ENCODE assay signal across 24 cellular contexts in genomic region chr3:97938444-97938843, GRCh38. TPM values are rescaled to one million over a fixed set of nuclear protein-coding genes. Genes with fewer than 3 reads are reported as not detected.
DNase-seq lines count a peak whose midpoint lies in the region; ATAC-seq, FAIRE-seq and TF ChIP-seq lines count a peak whose summit lies in the region.
"Had no signal": no experiment of that assay in that cellular context is flagged by ENCODE, and none has a peak within 500 bp of the region (broad histone marks: within the 10 kb centered on the region; RNA-seq: fewer than 3 reads in every experiment).

No MANE protein-coding gene starts in this region.

- no peak overlapping the region for H3K4me3 ChIP-seq in IMR-90 (ENCODE audit: insufficient read depth, low read depth, low read length)
- no peak overlapping the region for H3K4me3 ChIP-seq in astrocyte (ENCODE audit: insufficient read depth, low read depth, low read length)
- no peak overlapping the region for H3K4me3 ChIP-seq in fibroblast of pulmonary artery (replicated peaks; ENCODE audit: low read depth, low read length)
- no peak overlapping the region for H3K4me3 ChIP-seq in WERI-Rb-1 (ENCODE audit: low read depth, low read length)
- H3K4me3 ChIP-seq: K562, MG63, SJSA1 had no signal

- TF ChIP-seq POLR2A in IMR-90 (IDR thresholded peaks at IDR 0.05; ENCODE audit: low read depth, low read length): no peak

- BruUV-seq in IMR-90 (replicated peaks; lab: Mats Ljungman, UMichigan): no TSS peak

- H3K4me1 ChIP-seq in IMR-90 (ENCODE audit: control insufficient read depth, insufficient read depth, low read length): no peaks in the 10 kb centered on the region
- no peaks in the 10 kb centered on the region for H3K4me1 ChIP-seq in astrocyte (ENCODE audit: insufficient read depth, low read length)
- H3K4me1 ChIP-seq: SJSA1 had no signal

- dilution Hi-C loops in IMR-90 (cut with HindIII; ENCODE audit: low sequenced_read_pairs, unreplicated experiment): no loop called here

- H3K79me1 ChIP-seq in IMR-90 (ENCODE audit: low read depth in 1 of 2, low read length in 2 of 2): no peaks in the 10 kb centered on the region

- H4K5ac ChIP-seq in IMR-90 (ENCODE audit: low read depth, low read length): no peak overlapping the region

- H3K36me3 Mint-ChIP-seq in astrocyte (ENCODE audit: low read depth, unreplicated experiment): peaks cover 5% of the 10 kb centered on the region

- H2AK9ac ChIP-seq in IMR-90 (replicated peaks; ENCODE audit: low read depth, low read length, poor library complexity): no peak overlapping the region

- H2BK5ac ChIP-seq in IMR-90 (ENCODE audit: low read depth, low read length, poor library complexity, severe bottlenecking): no peak overlapping the region

- in situ Hi-C loops in IMR-90 (cut with MboI; ENCODE audit: low sequenced_read_pairs): no loop called here

- CTCF ChIA-PET in IMR-90 (lab: Yijun Ruan, JAX): no interaction called here

- no peak for TF ChIP-seq RAD21 in IMR-90 (IDR thresholded peaks at IDR 0.05; ENCODE audit: low read length)

- intact Hi-C loops in IMR-90 (cut with micrococcal nuclease): no loop called here

- no peaks in the 10 kb centered on the region for H3K79me2 ChIP-seq in astrocyte (ENCODE audit: insufficient read depth, low read length)

- no peak for FAIRE-seq in astrocyte (lab: Jason Lieb, UNC)
- FAIRE-seq: G401.6, HepG2, K562, RCC 7860 had no signal

- no peak overlapping the region for H2AK5ac ChIP-seq in IMR-90 (ENCODE audit: low read depth, low read length)

- H3K9me1 ChIP-seq in IMR-90 (ENCODE audit: insufficient read depth, low read length): peaks cover 3% of the 10 kb centered on the region

- H2BK15ac ChIP-seq in IMR-90 (ENCODE audit: low read depth, low read length): no peak overlapping the region

- no peaks in the 10 kb centered on the region for H3K9me3 Mint-ChIP-seq in astrocyte (ENCODE audit: unreplicated experiment)
- H3K9me3 Mint-ChIP-seq: CD8-positive, alpha-beta memory T cell had no signal

- H3K36me3 ChIP-seq in IMR-90 (ENCODE audit: control insufficient read depth, insufficient read depth, low read length) (peaks cover 17% of the 10 kb centered on the region), astrocyte (ENCODE audit: insufficient read depth, low read length) (peaks cover 21% of the 10 kb centered on the region), WERI-Rb-1 (peaks cover 63% of the 10 kb centered on the region)

- no peak overlapping the region for H3K23ac ChIP-seq in IMR-90 (ENCODE audit: low read depth, low read length)

- no peak overlapping the region for H3K4me3 Mint-ChIP-seq in astrocyte (ENCODE audit: unreplicated experiment)
- H3K4me3 Mint-ChIP-seq: B cell; CD14-positive monocyte; CD8-positive, alpha-beta memory T cell had no signal

- H4K91ac ChIP-seq in IMR-90 (ENCODE audit: insufficient read depth, low read depth, low read length): no peak overlapping the region

- no peak overlapping the region for H2BK120ac ChIP-seq in IMR-90 (ENCODE audit: low read depth, low read length)

- H3K27me3 Mint-ChIP-seq in astrocyte (ENCODE audit: low read depth, unreplicated experiment): no peaks in the 10 kb centered on the region
- H3K27me3 Mint-ChIP-seq: B cell; CD8-positive, alpha-beta memory T cell had no signal

- H3K9me3 ChIP-seq in IMR-90 (ENCODE audit: control insufficient read depth, insufficient read depth, low read length) (no peaks in the 10 kb centered on the region), astrocyte (ENCODE audit: insufficient read depth, low read depth, low read length) (no peaks in the 10 kb centered on the region), WERI-Rb-1 (ENCODE audit: severe bottlenecking) (no peaks in the 10 kb centered on the region)
- H3K9me3 ChIP-seq: MG63, SJSA1 had no signal

- no peak overlapping the region for H3K9ac ChIP-seq in IMR-90 (ENCODE audit: low read depth, low read length)
- H3K9ac ChIP-seq in astrocyte (ENCODE audit: low read length): no peak overlapping the region

- no peak overlapping the region for H3K27ac Mint-ChIP-seq in astrocyte (ENCODE audit: unreplicated experiment)
- H3K27ac Mint-ChIP-seq: B cell, CD14-positive monocyte had no signal

- DNase-seq in DMS 273 (lab: John Stamatoyannopoulos, UW; ENCODE audit: unreplicated experiment): peak; percentile 18
- DNase-seq in DMS 273 treated with DMSO at 0.1 percent for 48 hours (lab: John Stamatoyannopoulos, UW): no peak
- DNase-seq in IMR-90: peak; percentile 49
- DNase-seq in astrocyte (ENCODE audit: low read depth): peak; percentile 20
- DNase-seq in fibroblast of pulmonary artery (ENCODE audit: low read depth): peak; percentile 17
- DNase-seq in WERI-Rb-1: no peak
- DNase-seq: CD8-positive, alpha-beta memory T cell; MG63; NCI-H1105 treated with DMSO at 0.1 percent for 48 hours; NCI-H146; NCI-H1930; NCI-H2107; NCI-H524; NCI-H774 had no signal

- TF ChIP-seq CTCF in IMR-90 (conservative IDR thresholded peaks at IDR 0.05; ENCODE audit: low read depth, low read length) (no peak), astrocyte (IDR thresholded peaks at IDR 0.05; ENCODE audit: insufficient read depth, low read depth, low read length) (no peak), fibroblast of pulmonary artery (IDR thresholded peaks at IDR 0.05; ENCODE audit: low read length, missing control alignments) (no peak), WERI-Rb-1 (IDR thresholded peaks at IDR 0.05; ENCODE audit: low read depth, low read length) (no peak)

- H2BK20ac ChIP-seq in IMR-90 (ENCODE audit: low read depth, low read length): no peak overlapping the region

- no peaks in the 10 kb centered on the region for H4K20me1 ChIP-seq in IMR-90 (ENCODE audit: insufficient read depth, low read length)
- no peaks in the 10 kb centered on the region for H4K20me1 ChIP-seq in astrocyte (ENCODE audit: insufficient read depth, low read length)

- H4K8ac ChIP-seq in IMR-90 (ENCODE audit: low read depth in 2 of 2, low read length in 2 of 2): no peak overlapping the region

- POLR2A ChIA-PET in IMR-90 (lab: Charles Lee; ENCODE audit: unreplicated experiment): no interaction called here

- H3K56ac ChIP-seq in IMR-90 (ENCODE audit: extremely low read depth, insufficient read depth, low read length): no peak overlapping the region

- H3K4ac ChIP-seq in IMR-90 (ENCODE audit: low read depth, low read length): no peak overlapping the region

- no peak overlapping the region for H3K14ac ChIP-seq in IMR-90 (replicated peaks; ENCODE audit: low read depth, low read length)

- no CpG with 5 or more reads among the region's 1 CpG for WGBS in IMR-90 (ENCODE audit: extremely low coverage in 2 of 2, insufficient read length in 1 of 2), 2 experiments

- H3K27me3 ChIP-seq in IMR-90 (ENCODE audit: control insufficient read depth, insufficient read depth, low read length) (no peaks in the 10 kb centered on the region), astrocyte (ENCODE audit: insufficient read depth, low read length) (no peaks in the 10 kb centered on the region), WERI-Rb-1 (ENCODE audit: insufficient read depth, low read depth, severe bottlenecking) (no peaks in the 10 kb centered on the region)
- H3K27me3 ChIP-seq: MG63, SJSA1 had no signal

- ATAC-seq in IMR-90 (ENCODE audit: low read depth) (peak; percentile 37; the same call in 1 of the 2 replicates), GM21528 (IDR thresholded peaks at IDR 0.05; ENCODE audit: low FRiP score, unreplicated experiment) (no peak), HG03565 (IDR thresholded peaks at IDR 0.05; ENCODE audit: unreplicated experiment) (no peak)
- ATAC-seq: HepG2, K562 had no signal

- H2AFZ ChIP-seq in IMR-90 (replicated peaks; ENCODE audit: low read length, poor library complexity): no peak overlapping the region
- no peak overlapping the region for H2AFZ ChIP-seq in astrocyte (ENCODE audit: low read depth, low read length)

- H3K4me1 Mint-ChIP-seq in astrocyte (ENCODE audit: low read depth, unreplicated experiment): no peaks in the 10 kb centered on the region
- H3K4me1 Mint-ChIP-seq: B cell, CD14-positive monocyte had no signal

- no peak overlapping the region for H3K4me2 ChIP-seq in IMR-90 (ENCODE audit: low read depth, low read length)
- H3K4me2 ChIP-seq in astrocyte (ENCODE audit: low read length): no peak overlapping the region

- H3K27ac ChIP-seq in IMR-90 (ENCODE audit: insufficient read depth, low read length): no peak overlapping the region
- no peak overlapping the region for H3K27ac ChIP-seq in astrocyte (ENCODE audit: low read depth, low read length)
- no peak overlapping the region for H3K27ac ChIP-seq in WERI-Rb-1
- H3K27ac ChIP-seq: 22Rv1, SJSA1 had no signal

- no peak overlapping the region for H3K18ac ChIP-seq in IMR-90 (ENCODE audit: low read depth, low read length)

TF ChIP-seq in IMR-90, 13 proteins besides CTCF, POLR2A, EP300 and RAD21:
- TF ChIP-seq MAFK (IDR thresholded peaks at IDR 0.05; ENCODE audit: low read depth, low read length): no peak
- TF ChIP-seq USF2 (IDR thresholded peaks at IDR 0.05; ENCODE audit: low read depth, low read length): no peak
- no peak for TF ChIP-seq CEBPB (IDR thresholded peaks at IDR 0.05; ENCODE audit: low read depth, low read length)
- TF ChIP-seq SMC3 (IDR thresholded peaks at IDR 0.05; ENCODE audit: low read depth, low read length): no peak
- no peak for TF ChIP-seq NFE2L2 (IDR thresholded peaks at IDR 0.05; ENCODE audit: low read depth, low read length)

RNA-seq across cellular contexts. Expression of gene RIOX2, which starts 33.8 kb away (rescaled TPM):
- total RNA-seq in IMR-90 (2012; rRNA removed): 26.7 and 27.8 TPM in 2 replicates
- polyA plus RNA-seq in IMR-90 (2012; rRNA removed): 15.1 and 17.2 TPM in 2 replicates
- polyA plus RNA-seq in IMR-90 (2012; cell fraction: cytosol; rRNA removed): 5.2 and 6.4 TPM in 2 replicates
- polyA plus RNA-seq in IMR-90 (2012; cell fraction: nucleus; rRNA removed; ENCODE audit: low replicate concordance): 11.3 and 26.8 TPM in 2 replicates
- 17.3 and 20.2 TPM in 2 replicates for total RNA-seq in astrocyte

Comparison
In these comparisons a context has a peak if more than half of its experiments do, and no peak if none do; other contexts are left out.
1. DNase-seq: peak in DMS 273 (single experiment), IMR-90 (single experiment), astrocyte (single experiment) and fibroblast of pulmonary artery (single experiment); none in DMS 273 treated with DMSO at 0.1 percent for 48 hours (single experiment) and WERI-Rb-1 (single experiment).